ENCODE assay signal across 9 cellular contexts in the genomic region with DNA sequence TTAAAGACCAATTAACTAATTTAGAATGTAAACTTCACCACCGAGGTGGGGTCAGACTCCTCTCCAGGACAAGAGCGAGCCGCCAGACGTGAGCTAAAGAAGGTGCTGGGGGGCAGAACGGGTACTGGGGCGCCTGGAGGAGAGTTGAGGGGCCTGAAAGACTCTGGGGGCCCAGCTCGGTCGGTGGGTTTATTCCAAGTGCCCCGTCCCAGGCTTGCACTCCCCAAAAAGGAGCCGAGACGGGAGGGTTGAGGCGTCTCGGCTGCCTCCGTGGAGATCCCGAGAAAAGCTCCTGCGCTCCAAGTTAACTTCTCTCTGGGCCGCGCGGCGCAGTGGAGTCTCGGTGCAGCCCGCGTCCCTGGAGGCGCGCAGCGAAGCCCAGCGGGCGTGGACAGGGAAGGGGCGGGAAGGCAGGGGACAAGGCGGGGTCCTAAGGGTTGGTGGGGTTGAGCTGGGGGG.
DNase-seq lines count a peak whose midpoint lies in the region; ATAC-seq and TF ChIP-seq lines count a peak whose summit lies in the region.
"Had no signal": no experiment of that assay in that cellular context is flagged by ENCODE, and none has a peak within 500 bp of the region (broad histone marks: within the 10 kb centered on the region; RNA-seq: fewer than 3 reads in every experiment).

No MANE protein-coding gene starts in this region.

- intact Hi-C loops in activated CD4-positive, alpha-beta T cell treated with anti-CD3 and anti-CD28 coated beads, Interleukin-2, amount 10 ng/mL, durations not matched to agents 24 days and 14 days (cut with micrococcal nuclease), result loop anchor here (10.0 kb wide), 1 partner anchor 612 kb away; no protein-coding TSS in a partner anchor
- intact Hi-C loops in left colon (cut with DNase I, micrococcal nuclease), result no loop called here

- H3K27ac ChIP-seq in thoracic aorta, result no peak overlapping the region
- H3K27ac ChIP-seq: BLaER1 treated with 17β-estradiol and CSF1 and Interleukin-3, amounts not matched to agents 10 nM and 100 nM had no signal

- peaks cover 6% of the 10 kb centered on the region for H3K4me1 Mint-ChIP-seq in activated CD4-positive, alpha-beta T cell treated with anti-CD3 and anti-CD28 coated beads, Interleukin-2, amount 10 ng/mL, durations not matched to agents 24 days and 14 days

- H3K27me3 ChIP-seq in thoracic aorta (replicated peaks; ENCODE audit: insufficient read depth), result no peaks in the 10 kb centered on the region
- H3K27me3 ChIP-seq: BLaER1 treated with 17β-estradiol and CSF1 and Interleukin-3, amounts not matched to agents 10 nM and 100 nM had no signal

- peaks cover 35% of the 10 kb centered on the region for H3K27me3 Mint-ChIP-seq in activated CD4-positive, alpha-beta T cell treated with anti-CD3 and anti-CD28 coated beads, Interleukin-2, amount 10 ng/mL, durations not matched to agents 24 days and 14 days

- H3K4me3 ChIP-seq in cardiac fibroblast (replicated peaks in 1 of 2; ENCODE audit: low read depth in 2 of 2, low read length in 2 of 2) (peak overlapping the region; percentile 6 to 35), thoracic aorta (peak overlapping the region; percentile 71)
- H3K4me3 ChIP-seq: BLaER1 treated with 17β-estradiol and CSF1 and Interleukin-3, amounts not matched to agents 10 nM and 100 nM had no signal

- H3K27ac Mint-ChIP-seq in activated CD4-positive, alpha-beta T cell treated with anti-CD3 and anti-CD28 coated beads, Interleukin-2, amount 10 ng/mL, durations not matched to agents 24 days and 14 days, result no peak overlapping the region

- H3K4me1 ChIP-seq in thoracic aorta (ENCODE audit: control insufficient read depth in 1 of 2, low read depth in 2 of 2), result peaks cover 0 to 4% of the 10 kb centered on the region in 2 donors
- H3K4me1 ChIP-seq: BLaER1 treated with 17β-estradiol and CSF1 and Interleukin-3, amounts not matched to agents 10 nM and 100 nM had no signal

- TF ChIP-seq CTCF in cardiac fibroblast (IDR thresholded peaks at IDR 0.05; ENCODE audit: low read depth, low read length) (no peak), thoracic aorta (IDR thresholded peaks at IDR 0.05) (no peak)

- ATAC-seq in left colon (peak; percentile 77), thoracic aorta (ENCODE audit: insufficient number of reproducible peaks, low FRiP score, low read depth) (no peak), GM21717 (IDR thresholded peaks at IDR 0.05; ENCODE audit: unreplicated experiment) (no peak)

- no peak for DNase-seq in activated CD4-positive, alpha-beta T cell treated with anti-CD3 and anti-CD28 coated beads, Interleukin-2, amount 10 ng/mL, durations not matched to agents 24 days and 14 days
- DNase-seq in activated CD4-positive, alpha-beta T cell treated with anti-CD3 and anti-CD28 coated beads for 48 hours, result no peak
- DNase-seq in cardiac fibroblast (ENCODE audit: low read depth in 2 of 2) (peak in 1 of 2 donors; percentile 24), left colon (peak in 1 of 2 donors; percentile 35), thoracic aorta (ENCODE audit: low spot score) (no peak), NCI-H226 (no peak), kidney glomerular epithelial cell (lab: John Stamatoyannopoulos, UW) (no peak)

- H3K36me3 Mint-ChIP-seq in activated CD4-positive, alpha-beta T cell treated with anti-CD3 and anti-CD28 coated beads, Interleukin-2, amount 10 ng/mL, durations not matched to agents 24 days and 14 days (ENCODE audit: low read depth), result no peaks in the 10 kb centered on the region

- peak overlapping the region; percentile 64 for H3K4me3 Mint-ChIP-seq in activated CD4-positive, alpha-beta T cell treated with anti-CD3 and anti-CD28 coated beads, Interleukin-2, amount 10 ng/mL, durations not matched to agents 24 days and 14 days

- no peaks in the 10 kb centered on the region for H3K9me3 ChIP-seq in thoracic aorta
- H3K9me3 ChIP-seq: BLaER1 treated with 17β-estradiol and CSF1 and Interleukin-3, amounts not matched to agents 10 nM and 100 nM had no signal

- no peaks in the 10 kb centered on the region for H3K9me3 Mint-ChIP-seq in activated CD4-positive, alpha-beta T cell treated with anti-CD3 and anti-CD28 coated beads, Interleukin-2, amount 10 ng/mL, durations not matched to agents 24 days and 14 days

- no peaks in the 10 kb centered on the region for H3K36me3 ChIP-seq in thoracic aorta
- H3K36me3 ChIP-seq: BLaER1 treated with 17β-estradiol and CSF1 and Interleukin-3, amounts not matched to agents 10 nM and 100 nM had no signal
